Comparison of ENCODE assay signal across 23 cellular contexts in genomic region chr6:69398729-69399128, GRCh38.
"Had no signal": no experiment of that assay in that cellular context is flagged by ENCODE, and none has a peak within 500 bp of the region (broad histone marks: within the 10 kb centered on the region; RNA-seq: fewer than 3 reads in every experiment).

No MANE protein-coding gene starts in this region.

- ATAC-seq: activated naive CD4-positive, alpha-beta T cell treated with anti-CD3 and anti-CD28 coated beads, Interleukin-2, amount 50 U/mL, for 72 hours; activated T-cell treated with anti-CD3 and anti-CD28 coated beads, Interleukin-2, amount 50 U/mL, for 72 hours; left lobe of liver; lower lobe of right lung; stimulated activated memory B cell treated with anti-CD40 and anti-IgM and Interleukin-4, amounts not matched to agents 10 μg/mL and 1 μg/mL and 100 μg/mL, for 72 hours; stimulated activated naive CD8-positive, alpha-beta T cell treated with anti-CD3 and anti-CD28 coated beads, Interleukin-15, amount 100 ng/mL, for 72 hours had no signal

- H3K4me3 ChIP-seq: esophagus muscularis mucosa, lower lobe of right lung, sigmoid colon, tibial artery had no signal

- H3K27ac ChIP-seq: esophagus muscularis mucosa, lower lobe of right lung, neutrophil, sigmoid colon, tibial artery had no signal

- H3K9me3 ChIP-seq: esophagus muscularis mucosa, lower lobe of right lung, neutrophil, sigmoid colon, tibial artery had no signal

- DNase-seq: activated CD4-positive, alpha-beta T cell treated with anti-CD3 and anti-CD28 coated beads for 4 hours; activated CD4-positive, alpha-beta T cell treated with anti-CD3 and anti-CD28 coated beads, Interleukin-2, amount 50 U/mL, for 4 hours; activated naive CD4-positive, alpha-beta T cell; activated T-cell treated with anti-CD3 and anti-CD28 coated beads for 4 hours; activated T-cell treated with anti-CD3 and anti-CD28 coated beads, Interleukin-2, amount 50 U/mL, for 72 hours; central memory CD4-positive, alpha-beta T cell; effector CD4-positive, alpha-beta T cell; foreskin melanocyte; kidney glomerular epithelial cell; lower lobe of right lung; mesendoderm; nephron progenitor cell; sigmoid colon; small intestine; stimulated activated CD4-positive, alpha-beta T cell treated with anti-CD3 and anti-CD28 coated beads, Interleukin-4, amount 100 ng/mL, for 24 hours; stimulated activated naive CD8-positive, alpha-beta T cell treated with anti-CD3 and anti-CD28 coated beads, Interleukin-15, amount 100 ng/mL, for 72 hours; T-helper 1 cell; tibial artery had no signal

- H3K27me3 ChIP-seq: esophagus muscularis mucosa, neutrophil, sigmoid colon, tibial artery had no signal

- H3K4me1 ChIP-seq: esophagus muscularis mucosa, lower lobe of right lung, sigmoid colon, tibial artery had no signal

- H3K36me3 ChIP-seq: esophagus muscularis mucosa, lower lobe of right lung, neutrophil, sigmoid colon, tibial artery had no signal
